ENCODE assay signal across 1 cellular context in genomic region chr7:131238260-131238940, GRCh38.
TF ChIP-seq lines count a peak whose summit lies in the region.

No MANE protein-coding gene starts in this region.

TF ChIP-seq in HepG2, 621 proteins besides CTCF, POLR2A, EP300 and RAD21 (continued from another document):
- TF ChIP-seq FOXA3 (CRISPR knock-in tag; IDR thresholded peaks at IDR 0.05), result peak; percentile 60
- TF ChIP-seq AHDC1 (CRISPR knock-in tag; IDR thresholded peaks at IDR 0.05; ENCODE audit: borderline replicate concordance), result peak; percentile 72; the same call in 1 of the 2 replicates
- TF ChIP-seq GATAD2A (CRISPR knock-in tag; IDR thresholded peaks at IDR 0.05), result peak; percentile 69; the same call in 1 of the 2 replicates
- TF ChIP-seq RXRB (CRISPR knock-in tag; IDR thresholded peaks at IDR 0.05; ENCODE audit: borderline replicate concordance), result peak; percentile 61; the same call in 1 of the 2 replicates
- peak; percentile 49 for TF ChIP-seq SAP130 (CRISPR knock-in tag; IDR thresholded peaks at IDR 0.05; ENCODE audit: low read depth)
- no peak for TF ChIP-seq SNAPC4 (CRISPR knock-in tag; IDR thresholded peaks at IDR 0.05)
- TF ChIP-seq RARA (CRISPR knock-in tag; IDR thresholded peaks at IDR 0.05), result peak; percentile 75
- 0 out of 2 replicates have a peak, but pooled peaks have one; percentile 29 for TF ChIP-seq ATF3 (CRISPR knock-in tag; IDR thresholded peaks at IDR 0.05)
- peak; percentile 82 for TF ChIP-seq ELF3 (CRISPR knock-in tag; IDR thresholded peaks at IDR 0.05)
- TF ChIP-seq ELF4 (CRISPR knock-in tag; IDR thresholded peaks at IDR 0.05; ENCODE audit: borderline replicate concordance), result no peak
- peak; percentile 80 for TF ChIP-seq ARID5B (CRISPR knock-in tag; IDR thresholded peaks at IDR 0.05)
- TF ChIP-seq SMARCE1 (IDR thresholded peaks at IDR 0.05; ENCODE audit: borderline replicate concordance), result no peak
- peak; percentile 86 for TF ChIP-seq FOSL2 (CRISPR knock-in tag; IDR thresholded peaks at IDR 0.05)
- TF ChIP-seq ZFP62 (CRISPR knock-in tag; IDR thresholded peaks at IDR 0.05), result no peak
- peak; percentile 53; the same call in 1 of the 2 replicates for TF ChIP-seq HMG20A (CRISPR knock-in tag; IDR thresholded peaks at IDR 0.05; ENCODE audit: borderline replicate concordance)
- no peak for TF ChIP-seq GABPA (IDR thresholded peaks at IDR 0.05; ENCODE audit: low read depth, low read length)
- peak; percentile 57 for TF ChIP-seq GABPA (CRISPR knock-in tag; IDR thresholded peaks at IDR 0.05; ENCODE audit: low read depth)
- no peak for TF ChIP-seq ZBTB21 (CRISPR knock-in tag; IDR thresholded peaks at IDR 0.05)
- TF ChIP-seq FOXA1 (IDR thresholded peaks at IDR 0.05), result no peak
- 0 out of 2 replicates have a peak, but pooled peaks have one; percentile 30 for TF ChIP-seq FOXA1 (CRISPR knock-in tag; IDR thresholded peaks at IDR 0.05)
- 0 out of 2 replicates have a peak, but pooled peaks have one; percentile 14 for TF ChIP-seq NR2F6 (IDR thresholded peaks at IDR 0.05)
- TF ChIP-seq NR2F6 (CRISPR knock-in tag; IDR thresholded peaks at IDR 0.05), result peak; percentile 42; the same call in 1 of the 2 replicates
- TF ChIP-seq ZNF644 (CRISPR knock-in tag; IDR thresholded peaks at IDR 0.05; ENCODE audit: low read depth), result peak; percentile 88
- no peak for TF ChIP-seq RFX1 (IDR thresholded peaks at IDR 0.05)
- TF ChIP-seq TFE3 (CRISPR knock-in tag; IDR thresholded peaks at IDR 0.05), result peak; percentile 86
- peak; percentile 58; the same call in 1 of the 2 replicates for TF ChIP-seq ELF1 (CRISPR knock-in tag; IDR thresholded peaks at IDR 0.05)
- TF ChIP-seq CERS6 (CRISPR knock-in tag; IDR thresholded peaks at IDR 0.05), result no peak
